In the genomic region with DNA sequence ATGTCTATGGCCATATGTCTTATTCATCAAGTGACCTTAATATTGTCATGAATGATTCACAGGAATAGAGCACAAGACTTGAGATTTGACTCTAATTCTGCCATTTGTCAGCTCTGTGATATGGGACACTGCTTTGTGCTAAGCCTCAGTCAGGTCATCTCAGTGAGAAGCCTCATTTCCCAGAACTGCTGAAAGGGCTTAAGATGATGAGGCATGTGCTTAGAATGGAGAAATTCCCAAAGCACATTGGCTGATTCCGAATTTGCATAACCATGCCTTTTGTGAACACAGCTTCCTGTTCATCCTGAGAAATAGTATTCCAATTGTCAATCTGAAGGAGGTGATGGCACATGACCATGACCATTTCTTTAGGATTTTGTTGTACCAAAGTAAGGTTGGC, we compare ENCODE assay signal across 26 cellular contexts.
"Had no signal": no experiment of that assay in that cellular context is flagged by ENCODE, and none has a peak within 500 bp of the region (broad histone marks: within the 10 kb centered on the region; RNA-seq: fewer than 3 reads in every experiment).

No MANE protein-coding gene starts in this region.

- DNase-seq: activated CD4-positive, alpha-beta T cell treated with anti-CD3 and anti-CD28 coated beads for 4 hours; activated CD8-positive, alpha-beta memory T cell treated with anti-CD3 and anti-CD28 coated beads, Interleukin-2, amount 50 U/mL, for 4 hours; activated CD8-positive, alpha-beta T cell treated with anti-CD3 and anti-CD28 coated beads for 36 hours; activated gamma-delta T cell treated with Interleukin-2 at 50 U/mL for 16 hours; activated naive CD4-positive, alpha-beta T cell treated with anti-CD3 and anti-CD28 coated beads, Interleukin-2, amount 10 ng/mL, durations not matched to agents 7 days and 5 days; activated naive CD8-positive, alpha-beta T cell treated with anti-CD3 and anti-CD28 coated beads for 36 hours; activated T-cell treated with anti-CD3 and anti-CD28 coated beads, Interleukin-2, amount 50 U/mL, for 72 hours; adrenal gland; anterior cingulate cortex; central memory CD4-positive, alpha-beta T cell; NCI-H1092; NCI-H1417 treated with DMSO at 0.1 percent for 48 hours; NCI-H1694; NCI-H2029; NCI-H2107; NCI-H446 treated with DMSO at 0.1 percent for 48 hours; NCI-H526 treated with DMSO at 0.1 percent for 48 hours; PC-3; SHP77; T-cell; T-helper 2 cell; T1000 had no signal

- H3K4me1 ChIP-seq: adrenal gland, breast epithelium, SJSA1 had no signal

- FAIRE-seq: RCC 7860 had no signal

- H3K9ac ChIP-seq: KMS-11 had no signal

- H3K4me2 ChIP-seq: KMS-11 had no signal

- H3K36me3 ChIP-seq: adrenal gland, breast epithelium, SJSA1 had no signal

- H3K4me3 ChIP-seq: adrenal gland, breast epithelium, SJSA1 had no signal

- H3K9me3 ChIP-seq: adrenal gland, breast epithelium, SJSA1 had no signal

- H3K27me3 ChIP-seq: adrenal gland, breast epithelium, SJSA1 had no signal

- H3K27ac ChIP-seq: adrenal gland, breast epithelium, KMS-11, SJSA1 had no signal
